ENCODE assay signal across 31 cellular contexts in the genomic region with DNA sequence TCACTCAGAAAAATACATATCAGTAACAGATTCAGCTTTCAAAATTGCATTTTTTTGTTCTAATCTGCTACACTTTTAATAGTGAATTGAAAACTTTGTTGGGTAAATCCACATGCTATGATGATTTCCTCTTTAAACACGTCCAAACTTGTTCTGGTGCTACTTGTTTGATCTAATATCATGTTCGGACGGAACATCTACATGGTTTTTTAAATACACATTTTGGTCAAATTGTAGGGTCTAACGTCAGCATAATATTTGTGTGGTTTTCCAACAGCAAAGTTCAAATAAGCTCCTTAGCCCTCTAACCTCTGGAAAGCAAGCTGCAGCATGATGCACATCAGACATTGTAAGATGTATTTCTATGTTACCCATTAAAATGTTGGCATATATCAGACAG.
"Had no signal": no experiment of that assay in that cellular context is flagged by ENCODE, and none has a peak within 500 bp of the region (broad histone marks: within the 10 kb centered on the region; RNA-seq: fewer than 3 reads in every experiment).

No MANE protein-coding gene starts in this region.

- H3K9me3 Mint-ChIP-seq: activated CD4-positive, alpha-beta memory T cell treated with anti-CD3 and anti-CD28 coated beads, Interleukin-2, amount 10 ng/mL, durations not matched to agents 7 days and 5 days; activated naive CD8-positive, alpha-beta T cell treated with anti-CD3 and anti-CD28 coated beads for 36 hours had no signal

- H3K36me3 Mint-ChIP-seq: activated CD8-positive, alpha-beta memory T cell treated with anti-CD3 and anti-CD28 coated beads, Interleukin-2, amount 10 ng/mL, durations not matched to agents 7 days and 5 days; activated naive CD8-positive, alpha-beta T cell treated with anti-CD3 and anti-CD28 coated beads for 36 hours had no signal

- H3K27me3 ChIP-seq: brain microvascular endothelial cell, SJCRH30 had no signal

- H3K4me2 ChIP-seq: PC-9 had no signal

- H3K4me1 ChIP-seq: SJCRH30 had no signal

- H3K36me3 ChIP-seq: brain microvascular endothelial cell, SJCRH30, WERI-Rb-1 had no signal

- H3K4me1 Mint-ChIP-seq: activated CD4-positive, alpha-beta memory T cell treated with anti-CD3 and anti-CD28 coated beads, Interleukin-2, amount 10 ng/mL, durations not matched to agents 7 days and 5 days; activated CD8-positive, alpha-beta memory T cell treated with anti-CD3 and anti-CD28 coated beads, Interleukin-2, amount 10 ng/mL, durations not matched to agents 7 days and 5 days; activated naive CD8-positive, alpha-beta T cell treated with anti-CD3 and anti-CD28 coated beads for 36 hours had no signal

- H3K4me3 ChIP-seq: PC-9, SJCRH30, SK-N-MC had no signal

- H2AFZ ChIP-seq: PC-9 had no signal

- H3K9me3 ChIP-seq: SJCRH30 had no signal

- ATAC-seq: activated CD8-positive, alpha-beta memory T cell treated with anti-CD3 and anti-CD28 coated beads, Interleukin-2, amount 10 ng/mL, durations not matched to agents 7 days and 5 days had no signal

- H3K4me3 Mint-ChIP-seq: activated CD4-positive, alpha-beta memory T cell treated with anti-CD3 and anti-CD28 coated beads, Interleukin-2, amount 10 ng/mL, durations not matched to agents 7 days and 5 days; activated CD8-positive, alpha-beta memory T cell treated with anti-CD3 and anti-CD28 coated beads, Interleukin-2, amount 10 ng/mL, durations not matched to agents 7 days and 5 days; activated naive CD8-positive, alpha-beta T cell treated with anti-CD3 and anti-CD28 coated beads for 36 hours had no signal

- DNase-seq: activated CD4-positive, alpha-beta memory T cell treated with anti-CD3 and anti-CD28 coated beads, Interleukin-2, amount 10 ng/mL, durations not matched to agents 7 days and 5 days; activated CD4-positive, alpha-beta T cell treated with anti-CD3 and anti-CD28 coated beads for 1 hour; activated CD4-positive, alpha-beta T cell treated with anti-CD3 and anti-CD28 coated beads for 48 hours; activated CD4-positive, CD25-positive, alpha-beta regulatory T cell; activated CD8-positive, alpha-beta memory T cell treated with anti-CD3 and anti-CD28 coated beads for 24 hours; activated CD8-positive, alpha-beta memory T cell treated with anti-CD3 and anti-CD28 coated beads, Interleukin-2, amount 10 ng/mL, durations not matched to agents 7 days and 5 days; activated CD8-positive, alpha-beta memory T cell treated with anti-CD3 and anti-CD28 coated beads, Interleukin-2, amount 50 U/mL, for 48 hours; activated effector memory CD4-positive, alpha-beta T cell treated with anti-CD3 and anti-CD28 coated beads, Interleukin-2, amount 50 U/mL, for 16 hours; activated naive CD4-positive, alpha-beta T cell; activated naive CD4-positive, alpha-beta T cell treated with anti-CD3 and anti-CD28 coated beads, Interleukin-2, amount 50 U/mL, for 16 hours; activated naive CD8-positive, alpha-beta T cell treated with anti-CD3 and anti-CD28 coated beads for 36 hours; activated T-cell treated with anti-CD3 and anti-CD28 coated beads, Interleukin-2, amount 50 U/mL, for 48 hours; amniotic stem cell; aorta; brain microvascular endothelial cell; Kasumi-1; KG1; MM.1S; MV-4-11; NCI-H1092; NCI-H1436 treated with DMSO at 0.1 percent for 48 hours; NCI-H1694 treated with DMSO at 0.1 percent for 48 hours; NCI-H2029; NCI-H345; NCI-H524 treated with DMSO at 0.1 percent for 48 hours; PC-9; SHP77; SJCRH30; T1000; WERI-Rb-1 had no signal

- H3K27ac ChIP-seq: brain microvascular endothelial cell, PC-9, SJCRH30, SK-N-MC, WERI-Rb-1 had no signal

- H3K27ac Mint-ChIP-seq: activated CD4-positive, alpha-beta memory T cell treated with anti-CD3 and anti-CD28 coated beads, Interleukin-2, amount 10 ng/mL, durations not matched to agents 7 days and 5 days; activated CD8-positive, alpha-beta memory T cell treated with anti-CD3 and anti-CD28 coated beads, Interleukin-2, amount 10 ng/mL, durations not matched to agents 7 days and 5 days; activated naive CD8-positive, alpha-beta T cell treated with anti-CD3 and anti-CD28 coated beads for 36 hours had no signal

- H3K27me3 Mint-ChIP-seq: activated CD4-positive, alpha-beta memory T cell treated with anti-CD3 and anti-CD28 coated beads, Interleukin-2, amount 10 ng/mL, durations not matched to agents 7 days and 5 days; activated CD8-positive, alpha-beta memory T cell treated with anti-CD3 and anti-CD28 coated beads, Interleukin-2, amount 10 ng/mL, durations not matched to agents 7 days and 5 days; activated naive CD8-positive, alpha-beta T cell treated with anti-CD3 and anti-CD28 coated beads for 36 hours had no signal
